ENCODE assay signal across 8 cellular contexts in genomic region chr22:37848587-37849088, GRCh38. TPM values are rescaled to one million over a fixed set of nuclear protein-coding genes. Genes with fewer than 3 reads are reported as not detected.
DNase-seq lines count a peak whose midpoint lies in the region; ATAC-seq and TF ChIP-seq lines count a peak whose summit lies in the region.

No MANE protein-coding gene starts in this region.

- no peaks in the 10 kb centered on the region for H3K27me3 Mint-ChIP-seq in activated CD4-positive, alpha-beta memory T cell treated with anti-CD3 and anti-CD28 coated beads for 36 hours

- H3K4me1 Mint-ChIP-seq in activated CD4-positive, alpha-beta memory T cell treated with anti-CD3 and anti-CD28 coated beads for 36 hours (ENCODE audit: low read depth), result peaks cover 41% of the 10 kb centered on the region

- ATAC-seq in HCT116 (peak; percentile 4), foreskin keratinocyte (peak; percentile 1), HG02571 (IDR thresholded peaks at IDR 0.05; ENCODE audit: unreplicated experiment) (no peak), HG02642 (IDR thresholded peaks at IDR 0.05; ENCODE audit: poor library complexity, unreplicated experiment) (no peak)

- no peaks in the 10 kb centered on the region for H4K20me1 ChIP-seq in HCT116 (ENCODE audit: insufficient read depth)

- H3K9me2 ChIP-seq in HCT116 (ENCODE audit: insufficient read depth), result no peaks in the 10 kb centered on the region

- H3K4me3 ChIP-seq in AG04450 (ENCODE audit: low read depth, low read length) (peak overlapping the region; percentile 99), HCT116 (replicated peaks in 1 of 2; ENCODE audit: low read depth in 1 of 2, low read length in 2 of 2) (peak overlapping the region; percentile 78 to 91)

- H3K9ac ChIP-seq in HCT116 (ENCODE audit: low read length), result peak overlapping the region; percentile 84

- peak overlapping the region; percentile 93 for H3K27ac Mint-ChIP-seq in activated CD4-positive, alpha-beta memory T cell treated with anti-CD3 and anti-CD28 coated beads for 36 hours

- CTCF ChIA-PET in AG04450 (lab: Charles Lee), result interaction anchor here (1.5 kb wide), 1 partner anchor 13 kb away, joined by 3 read pairs; no protein-coding TSS in a partner anchor
- CTCF ChIA-PET in HCT116 (lab: Charles Lee), result no interaction called here
- CTCF ChIA-PET in activated CD4-positive, alpha-beta memory T cell treated with anti-CD3 and anti-CD28 coated beads for 36 hours (lab: Charles Lee), result no interaction called here

- POLR2A ChIA-PET in AG04450 (lab: Yijun Ruan, JAX) (interaction anchor here (0.6 kb wide), 1 partner anchor 30 kb away, joined by 4 read pairs; no protein-coding TSS in a partner anchor), HCT116 (lab: Charles Lee) (interaction anchor here (0.8 kb wide), 1 partner anchor 14 kb away, joined by 3 read pairs; no protein-coding TSS in a partner anchor)
- POLR2A ChIA-PET in activated CD4-positive, alpha-beta memory T cell treated with anti-CD3 and anti-CD28 coated beads for 36 hours (lab: Charles Lee), result interaction anchor here (0.6 to 1.5 kb wide), 2 partner anchors 15 to 57 kb away, joined by 3 to 4 read pairs; partner anchors contain the start of gene MICALL1

- RAD21 ChIA-PET in HCT116 (lab: Charles Lee; ENCODE audit: low non-redundant PET in 1 of 2, low total read pairs in 2 of 2, uncharacterized antibody in 2 of 2, unreplicated experiment in 2 of 2), result no interaction called here

- H3K9me3 ChIP-seq in AG04450 (ENCODE audit: control insufficient read depth, insufficient read depth, low read length) (peaks cover 4% of the 10 kb centered on the region; the same call in 1 of the 2 replicates), HCT116 (ENCODE audit: control insufficient read depth in 1 of 2, insufficient read depth in 1 of 2, low read depth in 1 of 2, low read length in 2 of 2) (peaks cover 0 to 6% of the 10 kb centered on the region in 2 experiments; a peak in 1 of 4 replicates)

- TF ChIP-seq POLR2A in HCT116 (IDR thresholded peaks at IDR 0.05; ENCODE audit: borderline replicate concordance, extremely low read depth, insufficient read depth, insufficient read length), result no peak

- no peaks in the 10 kb centered on the region for H3K27me3 ChIP-seq in AG04450 (ENCODE audit: control insufficient read depth, insufficient read depth, low read length)
- H3K27me3 ChIP-seq in HCT116 (ENCODE audit: insufficient read depth, low read length), result no peaks in the 10 kb centered on the region
- H3K27me3 ChIP-seq in foreskin keratinocyte, result no peaks in the 10 kb centered on the region

- intact Hi-C loops in HCT116 (cut with micrococcal nuclease), result no loop called here
- intact Hi-C loops in activated CD4-positive, alpha-beta memory T cell treated with anti-CD3 and anti-CD28 coated beads for 36 hours (cut with micrococcal nuclease), result loop anchor here (2.0 to 10.0 kb wide), 3 partner anchors 14 to 656 kb away; partner anchors contain the start of genes DDX17 and LGALS1

- no peak for TF ChIP-seq RAD21 in HCT116 (IDR thresholded peaks at IDR 0.05; ENCODE audit: low read depth)

- TF ChIP-seq CTCF in AG04450 (IDR thresholded peaks at IDR 0.05; ENCODE audit: low read depth, low read length) (no peak), HCT116 (IDR thresholded peaks at IDR 0.05 in 2 of 3, conservative IDR thresholded peaks at IDR 0.05 in 1 of 3; ENCODE audit: borderline replicate concordance in 1 of 3, insufficient read depth in 1 of 3, low read depth in 2 of 3, low read length in 2 of 3) (no peak), foreskin keratinocyte (conservative IDR thresholded peaks at IDR 0.05) (no peak)

- H3K4me1 ChIP-seq in HCT116 (ENCODE audit: control insufficient read depth in 1 of 2, insufficient read depth in 2 of 2, low read length in 2 of 2) (peaks cover 11 to 27% of the 10 kb centered on the region in 2 experiments), foreskin keratinocyte (peaks cover 8% of the 10 kb centered on the region)

- H3K4me3 Mint-ChIP-seq in activated CD4-positive, alpha-beta memory T cell treated with anti-CD3 and anti-CD28 coated beads for 36 hours, result peak overlapping the region; percentile 91

- no peaks in the 10 kb centered on the region for H3K9me3 Mint-ChIP-seq in activated CD4-positive, alpha-beta memory T cell treated with anti-CD3 and anti-CD28 coated beads for 36 hours

- peaks cover 65% of the 10 kb centered on the region for H3K79me2 ChIP-seq in HCT116 (ENCODE audit: insufficient read depth, low read length)

- H3K4me2 ChIP-seq in HCT116 (ENCODE audit: low read length), result peak overlapping the region; percentile 82

- TSS peak; percentile 88 for BruUV-seq in HCT116 (replicated peaks; lab: Mats Ljungman, UMichigan)

- H3K36me3 ChIP-seq in HCT116 (ENCODE audit: control insufficient read depth in 1 of 2, insufficient read depth in 2 of 2, low read length in 2 of 2), result peaks cover 26 to 28% of the 10 kb centered on the region in 2 experiments; a peak in 3 of 4 replicates

- H3K27ac ChIP-seq in AG04450 (ENCODE audit: low read depth, low read length) (peak overlapping the region; percentile 87), HCT116 (ENCODE audit: low read depth, low read length) (peak overlapping the region; percentile 98), foreskin keratinocyte (peak overlapping the region; percentile 85)

- no peak overlapping the region for H2AFZ ChIP-seq in HCT116 (ENCODE audit: low read depth, low read length, poor library complexity, severe bottlenecking)

- H3K36me3 Mint-ChIP-seq in activated CD4-positive, alpha-beta memory T cell treated with anti-CD3 and anti-CD28 coated beads for 36 hours, result peaks cover 40% of the 10 kb centered on the region

- DNase-seq in AG04450 (ENCODE audit: low read depth, low spot score) (no peak), HCT116 (ENCODE audit: low read depth, low spot score) (peak; percentile 31), foreskin keratinocyte (peak in 1 of 2 donors; percentile 57), renal cortical epithelial cell (ENCODE audit: low read depth) (peak; percentile 36), NCI-H1105 treated with DMSO at 0.1 percent for 48 hours (lab: John Stamatoyannopoulos, UW) (no peak)
- peak; percentile 44 for DNase-seq in activated CD4-positive, alpha-beta memory T cell treated with anti-CD3 and anti-CD28 coated beads for 36 hours

TF ChIP-seq in HCT116, 20 proteins besides CTCF, POLR2A, EP300 and RAD21 (continues in another document):
- no peak for TF ChIP-seq TCF7L2 (IDR thresholded peaks at IDR 0.05; ENCODE audit: borderline replicate concordance, extremely low read depth, insufficient read depth, insufficient read length)
- no peak for TF ChIP-seq POLR2AphosphoS5 (IDR thresholded peaks at IDR 0.05; ENCODE audit: low read depth, low read length)
- peak; percentile 78 for TF ChIP-seq YY1 (IDR thresholded peaks at IDR 0.05; ENCODE audit: extremely low read depth, insufficient replicate concordance, low read depth, low read length)
- no peak; the same call in 1 of the 2 replicates for TF ChIP-seq SRF (IDR thresholded peaks at IDR 0.05; ENCODE audit: low read depth)
- no peak for TF ChIP-seq JUND (IDR thresholded peaks at IDR 0.05)

RNA-seq across cellular contexts. Expression of gene EIF3L, which starts 0.6 kb away (rescaled TPM):
- 833 and 867 TPM in 2 replicates for polyA plus RNA-seq in AG04450 (2011; rRNA removed)
- polyA minus RNA-seq in AG04450 (2011; rRNA and poly(A)+ RNA removed), result 654 and 673 TPM in 2 replicates
- 687 TPM for total RNA-seq in HCT116 (2021; ENCODE audit: unreplicated experiment)
- 1,071 and 1,188 TPM in 2 replicates for polyA plus RNA-seq in HCT116 (2012)
- 100 to 1,000 TPM; 656 to 664 TPM for total RNA-seq in activated CD4-positive, alpha-beta memory T cell treated with anti-CD3 and anti-CD28 coated beads for 36 hours
- 346 and 417 TPM in 2 replicates for total RNA-seq in foreskin keratinocyte
- 386 and 396 TPM in 2 replicates for polyA plus RNA-seq in foreskin keratinocyte
- 278 and 409 TPM in 2 replicates for total RNA-seq in renal cortical epithelial cell

RNA-seq across cellular contexts. Expression of gene ANKRD54, which starts 4.5 kb away (rescaled TPM):
- polyA plus RNA-seq in AG04450 (2011; rRNA removed) (11.2 and 13.8 TPM in 2 replicates), foreskin keratinocyte (21.1 and 22.7 TPM in 2 replicates)
- 8.9 and 22.5 TPM in 2 replicates for polyA minus RNA-seq in AG04450 (2011; rRNA and poly(A)+ RNA removed)
- total RNA-seq in HCT116 (2021; ENCODE audit: unreplicated experiment) (29.8 TPM), foreskin keratinocyte (19.7 and 20.6 TPM in 2 replicates), renal cortical epithelial cell (32.8 and 45.7 TPM in 2 replicates)
- 25.5 and 27.9 TPM in 2 replicates for polyA plus RNA-seq in HCT116 (2012)
- total RNA-seq in activated CD4-positive, alpha-beta memory T cell treated with anti-CD3 and anti-CD28 coated beads for 36 hours, result 10 to 100 TPM; 16.9 to 17.5 TPM

RNA-seq across cellular contexts. Expression of gene GALR3, which starts 25.5 kb away (rescaled TPM):
- polyA plus RNA-seq in AG04450 (2011; rRNA removed) (not detected in 2 replicates), foreskin keratinocyte (not detected in 2 replicates)
- polyA minus RNA-seq in AG04450 (2011; rRNA and poly(A)+ RNA removed), result not detected in 2 replicates
- total RNA-seq in HCT116 (2021; ENCODE audit: unreplicated experiment) (0.32 TPM), foreskin keratinocyte (not detected in 2 replicates), renal cortical epithelial cell (0.35 TPM in 1 of 2 replicates, not detected in the other)
- polyA plus RNA-seq in HCT116 (2012), result 0.12 TPM in 1 of 2 replicates, not detected in the other
- total RNA-seq in activated CD4-positive, alpha-beta memory T cell treated with anti-CD3 and anti-CD28 coated beads for 36 hours, result under 1 TPM in 1 of 2 experiments, not detected in 1; 0.19 TPM

RNA-seq across cellular contexts. Expression of gene GCAT, which starts 40.9 kb away (rescaled TPM):
- polyA plus RNA-seq in AG04450 (2011; rRNA removed) (8.9 and 13.2 TPM in 2 replicates), foreskin keratinocyte (20.8 and 22.9 TPM in 2 replicates)
- polyA minus RNA-seq in AG04450 (2011; rRNA and poly(A)+ RNA removed), result 7.3 and 17.3 TPM in 2 replicates
- total RNA-seq in HCT116 (2021; ENCODE audit: unreplicated experiment) (88.7 TPM), foreskin keratinocyte (17.5 and 20.1 TPM in 2 replicates), renal cortical epithelial cell (9.9 and 24.7 TPM in 2 replicates)
- polyA plus RNA-seq in HCT116 (2012), result 92.9 and 111 TPM in 2 replicates
- total RNA-seq in activated CD4-positive, alpha-beta memory T cell treated with anti-CD3 and anti-CD28 coated beads for 36 hours, result 10 to 100 TPM; 21.8 TPM

RNA-seq across cellular contexts. Expression of gene MICALL1, which starts 57.5 kb away (rescaled TPM):
- polyA plus RNA-seq in AG04450 (2011; rRNA removed) (12.1 and 12.9 TPM in 2 replicates), foreskin keratinocyte (63.8 and 76.6 TPM in 2 replicates)
- polyA minus RNA-seq in AG04450 (2011; rRNA and poly(A)+ RNA removed), result 22.5 and 23.1 TPM in 2 replicates
- total RNA-seq in HCT116 (2021; ENCODE audit: unreplicated experiment) (35.2 TPM), foreskin keratinocyte (112 and 123 TPM in 2 replicates), renal cortical epithelial cell (35.9 and 65.0 TPM in 2 replicates)
- polyA plus RNA-seq in HCT116 (2012), result 21.2 and 31.8 TPM in 2 replicates
- 10 to 100 TPM; 18.4 to 19.1 TPM for total RNA-seq in activated CD4-positive, alpha-beta memory T cell treated with anti-CD3 and anti-CD28 coated beads for 36 hours

Comparison
In these comparisons a context has a peak if more than half of its experiments do, and no peak if none do; other contexts are left out.
1. DNase-seq: peak in HCT116 (single experiment), activated CD4-positive, alpha-beta memory T cell treated with anti-CD3 and anti-CD28 coated beads for 36 hours (single experiment) and renal cortical epithelial cell (single experiment); none in AG04450 (single experiment) and NCI-H1105 treated with DMSO at 0.1 percent for 48 hours (single experiment).
2. ATAC-seq: peak in HCT116 (single experiment) and foreskin keratinocyte (single experiment); none in HG02571 (single experiment) and HG02642 (single experiment).
3. Peak in every context shown above with its lines, with median percentiles within 50 percentile points of each other: H3K27ac ChIP-seq.